Comparison of ENCODE assay signal across 23 cellular contexts in the genomic region with DNA sequence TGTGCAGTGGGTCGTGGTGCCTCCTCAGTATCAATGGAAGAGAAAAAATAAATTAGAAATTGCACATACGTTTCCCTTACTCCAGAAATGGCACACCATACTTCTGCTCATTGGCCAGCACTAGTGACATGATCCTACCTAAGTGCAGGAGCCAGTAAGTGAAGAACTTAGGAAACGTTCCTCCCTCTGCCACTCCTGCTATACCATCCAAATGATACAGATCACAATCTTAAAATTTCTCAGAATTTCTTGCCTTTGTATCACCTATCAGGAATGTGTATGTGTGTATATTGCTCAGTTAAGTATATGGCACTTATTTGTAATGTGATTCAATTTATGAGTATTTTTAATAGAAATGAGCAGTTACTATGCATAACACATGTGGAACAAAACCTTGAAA.
A peak's percentile ranks its signal among the peaks of the same experiment; 100 is the strongest.
DNase-seq lines count a peak whose midpoint lies in the region; ATAC-seq and TF ChIP-seq lines count a peak whose summit lies in the region.
"Had no signal": no experiment of that assay in that cellular context is flagged by ENCODE, and none has a peak within 500 bp of the region (broad histone marks: within the 10 kb centered on the region; RNA-seq: fewer than 3 reads in every experiment).

No MANE protein-coding gene starts in this region.

- in situ Hi-C loops in mammary epithelial cell (cut with MboI; ENCODE audit: low sequenced_read_pairs in 2 of 2), result no loop called here

- H3K9me3 Mint-ChIP-seq in MCF 10A (ENCODE audit: unreplicated experiment), result peaks cover 10% of the 10 kb centered on the region
- H3K9me3 Mint-ChIP-seq: CD4-positive, alpha-beta T cell; H9; HFFc6 had no signal

- intact Hi-C loops in MCF 10A (cut with micrococcal nuclease) (loop anchor here (10.0 kb wide), 1 partner anchor 241 kb away; a partner anchor contains a TSS), mammary epithelial cell (cut with micrococcal nuclease) (no loop called here), stomach (cut with DNase I; ENCODE audit: low total_unique reads) (no loop called here)

- peak overlapping the region; percentile 83 for H3K27ac Mint-ChIP-seq in MCF 10A (ENCODE audit: low read depth, unreplicated experiment)
- H3K27ac Mint-ChIP-seq: CD4-positive, alpha-beta T cell; H9; HFFc6 had no signal

- CTCF ChIA-PET in MCF 10A (lab: Yijun Ruan, JAX) (no interaction called here), mammary epithelial cell (lab: Charles Lee; ENCODE audit: low non-redundant PET) (no interaction called here)

- no peak overlapping the region for H3K9ac ChIP-seq in mammary epithelial cell (ENCODE audit: insufficient read depth, low read length)
- H3K9ac ChIP-seq in trophoblast cell (ENCODE audit: low read length), result no peak overlapping the region
- H3K9ac ChIP-seq: BLaER1 treated with 17β-estradiol and CSF1 and Interleukin-3, amounts not matched to agents 10 nM and 100 nM had no signal

- H4K8ac ChIP-seq in trophoblast cell (ENCODE audit: low read depth, low read length), result no peak overlapping the region

- H3K9me3 ChIP-seq in mammary epithelial cell (replicated peaks; ENCODE audit: insufficient read depth, low read length) (no peaks in the 10 kb centered on the region), RWPE2 (ENCODE audit: severe bottlenecking) (no peaks in the 10 kb centered on the region), trophoblast cell (ENCODE audit: insufficient read depth, low read depth, low read length) (no peaks in the 10 kb centered on the region), stomach (no peaks in the 10 kb centered on the region)
- H3K9me3 ChIP-seq: BLaER1 treated with 17β-estradiol and CSF1 and Interleukin-3, amounts not matched to agents 10 nM and 100 nM; SJCRH30 had no signal

- no peak overlapping the region for H3K14ac ChIP-seq in trophoblast cell (ENCODE audit: low read length)

- H3K27me3 ChIP-seq in mammary epithelial cell (ENCODE audit: insufficient read depth, low read length), result no peaks in the 10 kb centered on the region
- no peaks in the 10 kb centered on the region for H3K27me3 ChIP-seq in RWPE2 (ENCODE audit: insufficient read depth, poor library complexity, severe bottlenecking)
- H3K27me3 ChIP-seq in trophoblast cell (ENCODE audit: insufficient read depth, low read length), result no peaks in the 10 kb centered on the region
- no peaks in the 10 kb centered on the region for H3K27me3 ChIP-seq in stomach
- H3K27me3 ChIP-seq: BLaER1 treated with 17β-estradiol and CSF1 and Interleukin-3, amounts not matched to agents 10 nM and 100 nM; SJCRH30 had no signal

- H4K91ac ChIP-seq in trophoblast cell (ENCODE audit: low read depth, low read length), result no peak overlapping the region

- H4K20me1 ChIP-seq in mammary epithelial cell (ENCODE audit: insufficient read depth, low read length), result no peaks in the 10 kb centered on the region
- H4K20me1 ChIP-seq: BLaER1 treated with 17β-estradiol and CSF1 and Interleukin-3, amounts not matched to agents 10 nM and 100 nM had no signal

- H2BK5ac ChIP-seq in trophoblast cell (ENCODE audit: low read depth, low read length, poor library complexity), result no peak overlapping the region

- no peaks in the 10 kb centered on the region for H3K27me3 Mint-ChIP-seq in MCF 10A (ENCODE audit: insufficient read depth, unreplicated experiment)

- POLR2A ChIA-PET in MCF 10A (lab: Yijun Ruan, JAX), result interaction anchor here (1.0 kb wide), 1 partner anchor 13 kb away, joined by 4 read pairs; no protein-coding TSS in a partner anchor

- no peak overlapping the region for H3K4me3 ChIP-seq in mammary epithelial cell (replicated peaks in 1 of 3; ENCODE audit: insufficient read depth in 1 of 3, low read depth in 2 of 3, low read length in 3 of 3)
- no peak overlapping the region for H3K4me3 ChIP-seq in RWPE2 (ENCODE audit: severe bottlenecking)
- H3K4me3 ChIP-seq in trophoblast cell (ENCODE audit: low read depth, low read length), result no peak overlapping the region
- no peak overlapping the region for H3K4me3 ChIP-seq in stomach
- H3K4me3 ChIP-seq: BLaER1 treated with 17β-estradiol and CSF1 and Interleukin-3, amounts not matched to agents 10 nM and 100 nM; SJCRH30 had no signal

- TF ChIP-seq POLR2A in stomach (IDR thresholded peaks at IDR 0.05), result no peak

- no peak overlapping the region for H2BK120ac ChIP-seq in trophoblast cell (ENCODE audit: insufficient read depth, low read length, poor library complexity)

- H2AFZ ChIP-seq in mammary epithelial cell (ENCODE audit: low read depth, low read length) (no peak overlapping the region), trophoblast cell (ENCODE audit: insufficient read depth, low read length, poor library complexity) (no peak overlapping the region)

- H3K27ac ChIP-seq in mammary epithelial cell (ENCODE audit: insufficient read depth, low read depth, low read length), result no peak overlapping the region
- peak overlapping the region; percentile 82 for H3K27ac ChIP-seq in RWPE2 (ENCODE audit: poor library complexity, severe bottlenecking)
- H3K27ac ChIP-seq in trophoblast cell (ENCODE audit: low read depth, low read length), result no peak overlapping the region
- H3K27ac ChIP-seq in stomach, result no peak overlapping the region
- H3K27ac ChIP-seq: 22Rv1; BLaER1 treated with 17β-estradiol and CSF1 and Interleukin-3, amounts not matched to agents 10 nM and 100 nM; HL-60 had no signal

- H3K79me1 ChIP-seq in trophoblast cell (ENCODE audit: low read length), result no peaks in the 10 kb centered on the region

- no peak overlapping the region for H2AK5ac ChIP-seq in trophoblast cell (ENCODE audit: low read length)

- ATAC-seq in RWPE2 (ENCODE audit: low read depth), result peak; percentile 51
- no peak for ATAC-seq in GM21447 (IDR thresholded peaks at IDR 0.05; ENCODE audit: unreplicated experiment)
- no peak for ATAC-seq in HG02885 (IDR thresholded peaks at IDR 0.05; ENCODE audit: poor library complexity, unreplicated experiment)
- ATAC-seq: Right ventricle myocardium inferior had no signal

- TF ChIP-seq CTCF in MCF 10A (IDR thresholded peaks at IDR 0.05; ENCODE audit: unreplicated experiment), result no peak
- TF ChIP-seq CTCF in mammary epithelial cell (conservative IDR thresholded peaks at IDR 0.05 in 1 of 2, IDR thresholded peaks at IDR 0.05 in 1 of 2; ENCODE audit: extremely low read depth in 1 of 2, insufficient read depth in 1 of 2, low read depth in 1 of 2, low read length in 2 of 2), result no peak
- no peak for TF ChIP-seq CTCF in RWPE2 (IDR thresholded peaks at IDR 0.05; ENCODE audit: poor library complexity, severe bottlenecking)
- no peak for TF ChIP-seq CTCF in stomach (IDR thresholded peaks at IDR 0.05)

- H3K4me1 Mint-ChIP-seq in MCF 10A (ENCODE audit: insufficient read depth, unreplicated experiment), result peaks cover 27% of the 10 kb centered on the region
- H3K4me1 Mint-ChIP-seq: H9 had no signal

- 88% methylated on average over 3 of the region's 3 CpGs for WGBS in mammary epithelial cell (ENCODE audit: low coverage, missing lambda C conversion rate)
- WGBS in trophoblast cell (ENCODE audit: extremely low coverage, insufficient coverage, insufficient read length), result no CpG with 5 or more reads among the region's 3 CpGs
- 70 to 85% (median 80%) methylated on average over 3 of the region's 3 CpGs for WGBS in stomach, 5 donors

- no peaks in the 10 kb centered on the region for H3K36me3 ChIP-seq in mammary epithelial cell (ENCODE audit: insufficient read depth, low read length)
- no peaks in the 10 kb centered on the region for H3K36me3 ChIP-seq in RWPE2 (ENCODE audit: low read depth)
- H3K36me3 ChIP-seq in trophoblast cell (ENCODE audit: control insufficient read depth in 1 of 2, insufficient read depth in 2 of 2, low read length in 2 of 2), result no peaks in the 10 kb centered on the region
- H3K36me3 ChIP-seq in stomach, result no peaks in the 10 kb centered on the region
- H3K36me3 ChIP-seq: BLaER1 treated with 17β-estradiol and CSF1 and Interleukin-3, amounts not matched to agents 10 nM and 100 nM; SJCRH30 had no signal

- DNase-seq in MCF 10A (ENCODE audit: unreplicated experiment), result no peak
- DNase-seq in mammary epithelial cell, result no peak
- no peak for DNase-seq in RWPE2 (ENCODE audit: low spot score)
- peak; percentile 4 to 28 for DNase-seq in trophoblast cell
- DNase-seq in NCI-H2227 treated with DMSO at 0.1 percent for 48 hours (lab: John Stamatoyannopoulos, UW), result no peak
- no peak for DNase-seq in stomach
- DNase-seq: CD4-positive, alpha-beta T cell; H9; HFFc6; Karpas-422; NCI-H1092 treated with DMSO at 0.1 percent for 48 hours; NCI-H1436; NCI-H187; NCI-H2171 treated with DMSO at 0.1 percent for 48 hours; NCI-H446 treated with DMSO at 0.1 percent for 48 hours; NCI-H526 had no signal

- TF ChIP-seq EP300 in stomach (IDR thresholded peaks at IDR 0.05), result no peak

- no peak overlapping the region for H3K23ac ChIP-seq in trophoblast cell (ENCODE audit: low read length)

- no peak overlapping the region for H3K18ac ChIP-seq in trophoblast cell (ENCODE audit: low read length)

- no peak overlapping the region for H3K4me3 Mint-ChIP-seq in MCF 10A (ENCODE audit: unreplicated experiment)
- H3K4me3 Mint-ChIP-seq: CD4-positive, alpha-beta T cell; H9; HFFc6 had no signal

- H3K4me2 ChIP-seq in mammary epithelial cell (ENCODE audit: insufficient read depth, low read depth, low read length) (no peak overlapping the region), trophoblast cell (ENCODE audit: low read length) (no peak overlapping the region)
- H3K4me2 ChIP-seq: BLaER1 treated with 17β-estradiol and CSF1 and Interleukin-3, amounts not matched to agents 10 nM and 100 nM had no signal

- no peak overlapping the region for H4K12ac ChIP-seq in trophoblast cell (ENCODE audit: low read depth, low read length)

- no peaks in the 10 kb centered on the region for H3K36me3 Mint-ChIP-seq in MCF 10A (ENCODE audit: insufficient read depth, unreplicated experiment)

- no peak overlapping the region for H3K4ac ChIP-seq in trophoblast cell (ENCODE audit: low read depth, low read length)

- BruUV-seq in MCF 10A (replicated peaks; lab: Mats Ljungman, UMichigan), result no TSS peak
- no TSS peak for BruUV-seq in mammary epithelial cell (replicated peaks; lab: Mats Ljungman, UMichigan)

- H3K4me1 ChIP-seq in mammary epithelial cell (ENCODE audit: insufficient read depth, low read length) (peaks cover 31% of the 10 kb centered on the region), RWPE2 (ENCODE audit: insufficient read depth, poor library complexity, severe bottlenecking) (peaks cover 30% of the 10 kb centered on the region), trophoblast cell (ENCODE audit: control insufficient read depth in 1 of 2, insufficient read depth in 2 of 2, low read length in 2 of 2) (no peaks in the 10 kb centered on the region), stomach (no peaks in the 10 kb centered on the region)
- H3K4me1 ChIP-seq: BLaER1 treated with 17β-estradiol and CSF1 and Interleukin-3, amounts not matched to agents 10 nM and 100 nM had no signal

- H2BK12ac ChIP-seq in trophoblast cell (ENCODE audit: low read length), result no peak overlapping the region

- no peaks in the 10 kb centered on the region for H3K79me2 ChIP-seq in mammary epithelial cell (ENCODE audit: insufficient read depth, low read length)
- H3K79me2 ChIP-seq in trophoblast cell (ENCODE audit: control insufficient read depth, insufficient read depth, low read length, poor library complexity), result no peaks in the 10 kb centered on the region

- dilution Hi-C loops in mammary epithelial cell (cut with HindIII; ENCODE audit: low sequenced_read_pairs), result no loop called here

Comparison
In these comparisons a context has a peak if more than half of its experiments do, and no peak if none do; other contexts are left out.
1. DNase-seq: peak in trophoblast cell (2 of 2); none in MCF 10A (single experiment), mammary epithelial cell (single experiment), RWPE2 (single experiment), NCI-H2227 treated with DMSO at 0.1 percent for 48 hours (single experiment) and stomach (single experiment).